8 cellular contexts compared by ENCODE assay signal in the genomic region with DNA sequence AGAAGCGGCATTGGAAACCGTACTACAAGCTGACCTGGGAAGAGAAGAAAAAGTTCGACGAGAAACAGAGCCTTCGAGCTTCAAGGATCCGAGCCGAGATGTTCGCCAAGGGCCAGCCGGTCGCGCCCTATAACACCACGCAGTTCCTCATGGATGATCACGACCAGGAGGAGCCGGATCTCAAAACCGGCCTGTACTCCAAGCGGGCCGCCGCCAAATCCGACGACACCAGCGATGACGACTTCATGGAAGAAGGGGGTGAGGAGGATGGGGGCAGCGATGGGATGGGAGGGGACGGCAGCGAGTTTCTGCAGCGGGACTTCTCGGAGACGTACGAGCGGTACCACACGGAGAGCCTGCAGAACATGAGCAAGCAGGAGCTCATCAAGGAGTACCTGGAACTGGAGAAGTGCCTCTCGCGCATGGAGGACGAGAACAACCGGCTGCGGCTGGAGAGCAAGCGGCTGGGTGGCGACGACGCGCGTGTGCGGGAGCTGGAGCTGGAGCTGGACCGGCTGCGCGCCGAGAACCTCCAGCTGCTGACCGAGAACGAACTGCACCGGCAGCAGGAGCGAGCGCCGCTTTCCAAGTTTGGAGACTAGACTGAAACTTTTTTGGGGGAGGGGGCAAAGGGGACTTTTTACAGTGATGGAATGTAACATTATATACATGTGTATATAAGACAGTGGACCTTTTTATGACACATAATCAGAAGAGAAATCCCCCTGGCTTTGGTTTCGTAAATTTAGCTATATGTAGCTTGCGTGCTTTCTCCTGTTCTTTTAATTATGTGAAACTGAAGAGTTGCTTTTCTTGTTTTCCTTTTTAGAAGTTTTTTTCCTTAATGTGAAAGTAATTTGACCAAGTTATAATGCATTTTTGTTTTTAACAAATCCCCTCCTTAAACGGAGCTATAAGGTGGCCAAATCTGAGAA. TPM values are rescaled to one million over a fixed set of nuclear protein-coding genes. Genes with fewer than 3 reads are reported as not detected.
A peak's percentile ranks its signal among the peaks of the same experiment; 100 is the strongest.
DNase-seq lines count a peak whose midpoint lies in the region; ATAC-seq and TF ChIP-seq lines count a peak whose summit lies in the region.

No MANE protein-coding gene starts in this region.

- no peaks in the 10 kb centered on the region for H3K27me3 ChIP-seq in layer of hippocampus (ENCODE audit: control insufficient read depth, insufficient read depth, low read length)

- H3K4me3 Mint-ChIP-seq in IgD-negative memory B cell (peak overlapping the region; percentile 96 to 98 (median 98)), chondrocyte (ENCODE audit: unreplicated experiment) (peak overlapping the region; percentile 99)

- H3K27me3 Mint-ChIP-seq in IgD-negative memory B cell (no peaks in the 10 kb centered on the region), chondrocyte (ENCODE audit: low read depth) (no peaks in the 10 kb centered on the region)

- peak overlapping the region; percentile 100 for H3K27ac Mint-ChIP-seq in IgD-negative memory B cell
- H3K27ac Mint-ChIP-seq in chondrocyte (ENCODE audit: unreplicated experiment): peak overlapping the region; percentile 99

- peak; percentile 58 for DNase-seq in DMS114 treated with DMSO at 0.1 percent for 48 hours (lab: John Stamatoyannopoulos, UW; ENCODE audit: unreplicated experiment)
- peak; percentile 33 for DNase-seq in T-helper 9 cell
- DNase-seq in chondrocyte (ENCODE audit: low spot score): peak; percentile 85
- DNase-seq in stimulated activated CD4-positive, alpha-beta T cell treated with anti-CD3 and anti-CD28 coated beads, Interleukin-15, amount 100 ng/mL, for 24 hours: peak; percentile 65
- DNase-seq in hepatic stellate cell (ENCODE audit: low spot score): no peak

- TF ChIP-seq CTCF in chondrocyte (IDR thresholded peaks at IDR 0.05): no peak

- H3K4me1 Mint-ChIP-seq in IgD-negative memory B cell: peaks cover 32 to 33% (median 33%) of the 10 kb centered on the region in 3 donors
- H3K4me1 Mint-ChIP-seq in chondrocyte (ENCODE audit: low read depth): peaks cover 29% of the 10 kb centered on the region

- no peaks in the 10 kb centered on the region for H3K36me3 Mint-ChIP-seq in IgD-negative memory B cell
- peaks cover 4% of the 10 kb centered on the region for H3K36me3 Mint-ChIP-seq in chondrocyte (ENCODE audit: low read depth)

- peak overlapping the region; percentile 99 for H3K27ac ChIP-seq in layer of hippocampus (ENCODE audit: low read depth, low read length)

- no peak for ATAC-seq in activated CD4-positive, CD25-positive, alpha-beta regulatory T cell treated with anti-CD3 and anti-CD28 coated beads, Interleukin-2, amount 50 U/mL, for 24 hours

- H3K9me3 Mint-ChIP-seq in IgD-negative memory B cell (no peaks in the 10 kb centered on the region), chondrocyte (ENCODE audit: low read depth) (no peaks in the 10 kb centered on the region)

RNA-seq across cellular contexts. Expression of a gene that starts 1.7 kb away (rescaled TPM):
- polyA plus RNA-seq in IgD-negative memory B cell: 3.6 TPM
- 35.9 to 41.0 TPM (median 36.4 TPM) in 3 replicates for total RNA-seq in chondrocyte

RNA-seq across cellular contexts. Expression of a gene that starts 11.7 kb away (rescaled TPM):
- polyA plus RNA-seq in IgD-negative memory B cell: 6.3 TPM
- total RNA-seq in chondrocyte: 3.7 to 7.9 TPM (median 6.4 TPM) in 3 replicates

RNA-seq across cellular contexts. Expression of a gene that starts 14.4 kb away (rescaled TPM):
- 17.6 TPM for polyA plus RNA-seq in IgD-negative memory B cell
- total RNA-seq in chondrocyte: 4.7 to 6.8 TPM (median 5.6 TPM) in 3 replicates

RNA-seq across cellular contexts. Expression of a gene that starts 17.6 kb away (rescaled TPM):
- not detected for polyA plus RNA-seq in IgD-negative memory B cell
- total RNA-seq in chondrocyte: 123 to 135 TPM (median 128 TPM) in 3 replicates
